Comparison of ENCODE assay signal across 1 cellular context in the genomic region with DNA sequence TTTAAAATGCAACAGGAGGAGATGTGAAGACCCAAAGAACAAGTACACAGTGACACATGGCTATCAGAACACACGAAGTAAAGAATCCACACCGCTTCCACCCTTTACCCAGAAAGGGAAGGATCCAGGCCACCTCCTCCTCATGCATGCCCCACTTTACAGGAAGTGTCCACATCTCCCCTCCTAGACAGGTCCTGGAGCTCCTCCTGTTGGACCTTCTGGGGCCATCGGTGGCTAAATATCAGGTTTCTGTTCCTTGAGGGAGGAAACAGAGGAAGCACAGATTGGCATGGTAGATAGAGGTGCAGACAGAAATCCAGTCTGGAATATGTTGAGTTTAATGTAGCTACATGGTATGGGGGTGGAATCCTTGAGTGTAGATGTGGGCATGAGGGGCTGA.
TF ChIP-seq lines count a peak whose summit lies in the region.

No MANE protein-coding gene starts in this region.

TF ChIP-seq in HepG2, 621 proteins besides CTCF, POLR2A, EP300 and RAD21 (continues in another document):
- peak; percentile 54; the same call in 1 of the 2 replicates for TF ChIP-seq ELF3 (CRISPR knock-in tag; IDR thresholded peaks at IDR 0.05)
- TF ChIP-seq, protein P1, sequence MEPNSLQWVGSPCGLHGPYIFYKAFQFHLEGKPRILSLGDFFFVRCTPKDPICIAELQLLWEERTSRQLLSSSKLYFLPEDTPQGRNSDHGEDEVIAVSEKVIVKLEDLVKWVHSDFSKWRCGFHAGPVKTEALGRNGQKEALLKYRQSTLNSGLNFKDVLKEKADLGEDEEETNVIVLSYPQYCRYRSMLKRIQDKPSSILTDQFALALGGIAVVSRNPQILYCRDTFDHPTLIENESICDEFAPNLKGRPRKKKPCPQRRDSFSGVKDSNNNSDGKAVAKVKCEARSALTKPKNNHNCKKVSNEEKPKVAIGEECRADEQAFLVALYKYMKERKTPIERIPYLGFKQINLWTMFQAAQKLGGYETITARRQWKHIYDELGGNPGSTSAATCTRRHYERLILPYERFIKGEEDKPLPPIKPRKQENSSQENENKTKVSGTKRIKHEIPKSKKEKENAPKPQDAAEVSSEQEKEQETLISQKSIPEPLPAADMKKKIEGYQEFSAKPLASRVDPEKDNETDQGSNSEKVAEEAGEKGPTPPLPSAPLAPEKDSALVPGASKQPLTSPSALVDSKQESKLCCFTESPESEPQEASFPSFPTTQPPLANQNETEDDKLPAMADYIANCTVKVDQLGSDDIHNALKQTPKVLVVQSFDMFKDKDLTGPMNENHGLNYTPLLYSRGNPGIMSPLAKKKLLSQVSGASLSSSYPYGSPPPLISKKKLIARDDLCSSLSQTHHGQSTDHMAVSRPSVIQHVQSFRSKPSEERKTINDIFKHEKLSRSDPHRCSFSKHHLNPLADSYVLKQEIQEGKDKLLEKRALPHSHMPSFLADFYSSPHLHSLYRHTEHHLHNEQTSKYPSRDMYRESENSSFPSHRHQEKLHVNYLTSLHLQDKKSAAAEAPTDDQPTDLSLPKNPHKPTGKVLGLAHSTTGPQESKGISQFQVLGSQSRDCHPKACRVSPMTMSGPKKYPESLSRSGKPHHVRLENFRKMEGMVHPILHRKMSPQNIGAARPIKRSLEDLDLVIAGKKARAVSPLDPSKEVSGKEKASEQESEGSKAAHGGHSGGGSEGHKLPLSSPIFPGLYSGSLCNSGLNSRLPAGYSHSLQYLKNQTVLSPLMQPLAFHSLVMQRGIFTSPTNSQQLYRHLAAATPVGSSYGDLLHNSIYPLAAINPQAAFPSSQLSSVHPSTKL (CRISPR knock-in tag; IDR thresholded peaks at IDR 0.05), result no peak
- TF ChIP-seq MAF1 (CRISPR knock-in tag; IDR thresholded peaks at IDR 0.05; ENCODE audit: borderline replicate concordance), result no peak
- TF ChIP-seq MATR3 (CRISPR knock-in tag; IDR thresholded peaks at IDR 0.05), result no peak
- no peak for TF ChIP-seq EED (CRISPR knock-in tag; IDR thresholded peaks at IDR 0.05)
- no peak for TF ChIP-seq ZNF674 (CRISPR knock-in tag; IDR thresholded peaks at IDR 0.05; ENCODE audit: low read depth)
- no peak for TF ChIP-seq IKZF4 (CRISPR knock-in tag; IDR thresholded peaks at IDR 0.05; ENCODE audit: borderline replicate concordance, low read depth, not compliant biosample characterization)
- no peak for TF ChIP-seq TBP (CRISPR knock-in tag; IDR thresholded peaks at IDR 0.05)
- TF ChIP-seq ZNF891 (CRISPR knock-in tag; IDR thresholded peaks at IDR 0.05), result no peak
- TF ChIP-seq FOXK1 (CRISPR knock-in tag; IDR thresholded peaks at IDR 0.05; ENCODE audit: borderline replicate concordance, low read depth), result no peak
- TF ChIP-seq, protein P2, sequence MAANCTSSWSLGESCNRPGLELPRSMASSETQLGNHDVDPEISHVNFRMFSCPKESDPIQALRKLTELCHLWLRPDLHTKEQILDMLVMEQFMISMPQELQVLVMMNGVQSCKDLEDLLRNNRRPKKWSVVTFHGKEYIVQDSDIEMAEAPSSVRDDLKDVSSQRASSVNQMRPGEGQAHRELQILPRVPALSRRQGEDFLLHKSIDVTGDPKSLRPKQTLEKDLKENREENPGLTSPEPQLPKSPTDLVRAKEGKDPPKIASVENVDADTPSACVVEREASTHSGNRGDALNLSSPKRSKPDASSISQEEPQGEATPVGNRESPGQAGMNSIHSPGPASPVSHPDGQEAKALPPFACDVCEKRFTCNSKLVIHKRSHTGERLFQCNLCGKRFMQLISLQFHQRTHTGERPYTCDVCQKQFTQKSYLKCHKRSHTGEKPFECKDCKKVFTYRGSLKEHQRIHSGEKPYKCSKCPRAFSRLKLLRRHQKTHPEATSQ (CRISPR knock-in tag; IDR thresholded peaks at IDR 0.05; ENCODE audit: borderline replicate concordance), result 0 out of 2 replicates have a peak, but pooled peaks have one; percentile 32
- TF ChIP-seq ZNF101 (CRISPR knock-in tag; IDR thresholded peaks at IDR 0.05; ENCODE audit: borderline replicate concordance, low read depth), result no peak
- TF ChIP-seq ZNF317 (CRISPR knock-in tag; IDR thresholded peaks at IDR 0.05), result no peak
- TF ChIP-seq, protein P3, sequence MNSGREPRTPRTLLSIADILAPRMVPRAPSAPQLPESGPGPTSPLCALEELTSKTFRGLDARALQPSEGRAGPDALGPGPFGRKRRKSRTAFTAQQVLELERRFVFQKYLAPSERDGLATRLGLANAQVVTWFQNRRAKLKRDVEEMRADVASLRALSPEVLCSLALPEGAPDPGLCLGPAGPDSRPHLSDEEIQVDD (CRISPR knock-in tag; IDR thresholded peaks at IDR 0.05; ENCODE audit: borderline replicate concordance), result no peak
- TF ChIP-seq XRCC5 (optimal IDR thresholded peaks at IDR 0.05; ENCODE audit: low read length), result no peak
- TF ChIP-seq, protein P4, sequence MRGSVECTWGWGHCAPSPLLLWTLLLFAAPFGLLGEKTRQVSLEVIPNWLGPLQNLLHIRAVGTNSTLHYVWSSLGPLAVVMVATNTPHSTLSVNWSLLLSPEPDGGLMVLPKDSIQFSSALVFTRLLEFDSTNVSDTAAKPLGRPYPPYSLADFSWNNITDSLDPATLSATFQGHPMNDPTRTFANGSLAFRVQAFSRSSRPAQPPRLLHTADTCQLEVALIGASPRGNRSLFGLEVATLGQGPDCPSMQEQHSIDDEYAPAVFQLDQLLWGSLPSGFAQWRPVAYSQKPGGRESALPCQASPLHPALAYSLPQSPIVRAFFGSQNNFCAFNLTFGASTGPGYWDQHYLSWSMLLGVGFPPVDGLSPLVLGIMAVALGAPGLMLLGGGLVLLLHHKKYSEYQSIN (CRISPR knock-in tag; IDR thresholded peaks at IDR 0.05; ENCODE audit: borderline replicate concordance), result no peak
- TF ChIP-seq RFX1 (IDR thresholded peaks at IDR 0.05), result no peak
- TF ChIP-seq ZNF7 (CRISPR knock-in tag; IDR thresholded peaks at IDR 0.05), result no peak
- TF ChIP-seq FOXO1 (CRISPR knock-in tag; IDR thresholded peaks at IDR 0.05), result no peak
- peak; percentile 75 for TF ChIP-seq STAG1 (CRISPR knock-in tag; IDR thresholded peaks at IDR 0.05)
- TF ChIP-seq ZBTB7A (CRISPR knock-in tag; IDR thresholded peaks at IDR 0.05), result no peak
- TF ChIP-seq SNRNP70 (IDR thresholded peaks at IDR 0.05; ENCODE audit: low read depth, low read length), result no peak
- no peak for TF ChIP-seq ZNF484 (CRISPR knock-in tag; IDR thresholded peaks at IDR 0.05; ENCODE audit: borderline replicate concordance, low read depth)
- TF ChIP-seq NFE2L2 (IDR thresholded peaks at IDR 0.05; ENCODE audit: low read length), result no peak
- TF ChIP-seq, protein P5, sequence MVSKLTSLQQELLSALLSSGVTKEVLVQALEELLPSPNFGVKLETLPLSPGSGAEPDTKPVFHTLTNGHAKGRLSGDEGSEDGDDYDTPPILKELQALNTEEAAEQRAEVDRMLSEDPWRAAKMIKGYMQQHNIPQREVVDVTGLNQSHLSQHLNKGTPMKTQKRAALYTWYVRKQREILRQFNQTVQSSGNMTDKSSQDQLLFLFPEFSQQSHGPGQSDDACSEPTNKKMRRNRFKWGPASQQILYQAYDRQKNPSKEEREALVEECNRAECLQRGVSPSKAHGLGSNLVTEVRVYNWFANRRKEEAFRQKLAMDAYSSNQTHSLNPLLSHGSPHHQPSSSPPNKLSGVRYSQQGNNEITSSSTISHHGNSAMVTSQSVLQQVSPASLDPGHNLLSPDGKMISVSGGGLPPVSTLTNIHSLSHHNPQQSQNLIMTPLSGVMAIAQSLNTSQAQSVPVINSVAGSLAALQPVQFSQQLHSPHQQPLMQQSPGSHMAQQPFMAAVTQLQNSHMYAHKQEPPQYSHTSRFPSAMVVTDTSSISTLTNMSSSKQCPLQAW (CRISPR knock-in tag; IDR thresholded peaks at IDR 0.05), result no peak
- TF ChIP-seq NR2F6 (IDR thresholded peaks at IDR 0.05), result no peak
- no peak for TF ChIP-seq NR2F6 (CRISPR knock-in tag; IDR thresholded peaks at IDR 0.05)
- TF ChIP-seq, protein P6, sequence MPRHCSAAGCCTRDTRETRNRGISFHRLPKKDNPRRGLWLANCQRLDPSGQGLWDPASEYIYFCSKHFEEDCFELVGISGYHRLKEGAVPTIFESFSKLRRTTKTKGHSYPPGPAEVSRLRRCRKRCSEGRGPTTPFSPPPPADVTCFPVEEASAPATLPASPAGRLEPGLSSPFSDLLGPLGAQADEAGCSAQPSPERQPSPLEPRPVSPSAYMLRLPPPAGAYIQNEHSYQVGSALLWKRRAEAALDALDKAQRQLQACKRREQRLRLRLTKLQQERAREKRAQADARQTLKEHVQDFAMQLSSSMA (CRISPR knock-in tag; IDR thresholded peaks at IDR 0.05), result no peak
- no peak for TF ChIP-seq ZNF720 (CRISPR knock-in tag; IDR thresholded peaks at IDR 0.05)
- peak; percentile 39; the same call in 1 of the 2 replicates for TF ChIP-seq YEATS2 (CRISPR knock-in tag; IDR thresholded peaks at IDR 0.05; ENCODE audit: borderline replicate concordance)
- TF ChIP-seq MAZ (IDR thresholded peaks at IDR 0.05; ENCODE audit: borderline replicate concordance, low read depth, low read length), result no peak
- no peak for TF ChIP-seq MAZ (CRISPR knock-in tag; IDR thresholded peaks at IDR 0.05; ENCODE audit: low read depth)
- no peak for TF ChIP-seq ATAD3A (CRISPR knock-in tag; IDR thresholded peaks at IDR 0.05)
- TF ChIP-seq, protein P7, sequence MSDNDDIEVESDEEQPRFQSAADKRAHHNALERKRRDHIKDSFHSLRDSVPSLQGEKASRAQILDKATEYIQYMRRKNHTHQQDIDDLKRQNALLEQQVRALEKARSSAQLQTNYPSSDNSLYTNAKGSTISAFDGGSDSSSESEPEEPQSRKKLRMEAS (IDR thresholded peaks at IDR 0.05), result 0 out of 2 replicates have a peak, but pooled peaks have one; percentile 15
- TF ChIP-seq, protein P8, sequence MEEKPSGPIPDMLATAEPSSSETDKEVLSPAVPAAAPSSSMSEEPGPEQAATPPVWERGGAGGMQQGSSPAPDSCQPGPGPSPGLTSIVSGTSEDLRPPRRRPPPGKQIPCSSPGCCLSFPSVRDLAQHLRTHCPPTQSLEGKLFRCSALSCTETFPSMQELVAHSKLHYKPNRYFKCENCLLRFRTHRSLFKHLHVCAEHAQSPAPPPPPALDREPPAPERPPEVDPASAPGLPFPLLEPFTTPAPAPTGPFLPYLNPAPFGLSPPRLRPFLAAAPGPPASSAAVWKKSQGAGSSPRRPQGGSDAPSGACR (CRISPR knock-in tag; IDR thresholded peaks at IDR 0.05), result no peak
- TF ChIP-seq, protein P9, sequence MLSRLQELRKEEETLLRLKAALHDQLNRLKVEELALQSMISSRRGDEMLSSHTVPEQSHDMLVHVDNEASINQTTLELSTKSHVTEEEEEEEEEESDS (CRISPR knock-in tag; IDR thresholded peaks at IDR 0.05; ENCODE audit: borderline replicate concordance), result no peak
- TF ChIP-seq ETV5 (CRISPR knock-in tag; IDR thresholded peaks at IDR 0.05; ENCODE audit: borderline replicate concordance), result peak; percentile 55; the same call in 1 of the 2 replicates
- no peak for TF ChIP-seq ZNF883 (CRISPR knock-in tag; IDR thresholded peaks at IDR 0.05; ENCODE audit: not compliant biosample characterization)
- TF ChIP-seq ZNF816 (CRISPR knock-in tag; IDR thresholded peaks at IDR 0.05; ENCODE audit: borderline replicate concordance), result no peak
- no peak for TF ChIP-seq FIP1L1 (IDR thresholded peaks at IDR 0.05; ENCODE audit: borderline replicate concordance, insufficient read depth, low read depth, low read length)
- TF ChIP-seq ZNF547 (CRISPR knock-in tag; IDR thresholded peaks at IDR 0.05), result no peak
- TF ChIP-seq, protein P10, sequence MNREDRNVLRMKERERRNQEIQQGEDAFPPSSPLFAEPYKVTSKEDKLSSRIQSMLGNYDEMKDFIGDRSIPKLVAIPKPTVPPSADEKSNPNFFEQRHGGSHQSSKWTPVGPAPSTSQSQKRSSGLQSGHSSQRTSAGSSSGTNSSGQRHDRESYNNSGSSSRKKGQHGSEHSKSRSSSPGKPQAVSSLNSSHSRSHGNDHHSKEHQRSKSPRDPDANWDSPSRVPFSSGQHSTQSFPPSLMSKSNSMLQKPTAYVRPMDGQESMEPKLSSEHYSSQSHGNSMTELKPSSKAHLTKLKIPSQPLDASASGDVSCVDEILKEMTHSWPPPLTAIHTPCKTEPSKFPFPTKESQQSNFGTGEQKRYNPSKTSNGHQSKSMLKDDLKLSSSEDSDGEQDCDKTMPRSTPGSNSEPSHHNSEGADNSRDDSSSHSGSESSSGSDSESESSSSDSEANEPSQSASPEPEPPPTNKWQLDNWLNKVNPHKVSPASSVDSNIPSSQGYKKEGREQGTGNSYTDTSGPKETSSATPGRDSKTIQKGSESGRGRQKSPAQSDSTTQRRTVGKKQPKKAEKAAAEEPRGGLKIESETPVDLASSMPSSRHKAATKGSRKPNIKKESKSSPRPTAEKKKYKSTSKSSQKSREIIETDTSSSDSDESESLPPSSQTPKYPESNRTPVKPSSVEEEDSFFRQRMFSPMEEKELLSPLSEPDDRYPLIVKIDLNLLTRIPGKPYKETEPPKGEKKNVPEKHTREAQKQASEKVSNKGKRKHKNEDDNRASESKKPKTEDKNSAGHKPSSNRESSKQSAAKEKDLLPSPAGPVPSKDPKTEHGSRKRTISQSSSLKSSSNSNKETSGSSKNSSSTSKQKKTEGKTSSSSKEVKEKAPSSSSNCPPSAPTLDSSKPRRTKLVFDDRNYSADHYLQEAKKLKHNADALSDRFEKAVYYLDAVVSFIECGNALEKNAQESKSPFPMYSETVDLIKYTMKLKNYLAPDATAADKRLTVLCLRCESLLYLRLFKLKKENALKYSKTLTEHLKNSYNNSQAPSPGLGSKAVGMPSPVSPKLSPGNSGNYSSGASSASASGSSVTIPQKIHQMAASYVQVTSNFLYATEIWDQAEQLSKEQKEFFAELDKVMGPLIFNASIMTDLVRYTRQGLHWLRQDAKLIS (CRISPR knock-in tag; IDR thresholded peaks at IDR 0.05), result no peak
- TF ChIP-seq, protein P11, sequence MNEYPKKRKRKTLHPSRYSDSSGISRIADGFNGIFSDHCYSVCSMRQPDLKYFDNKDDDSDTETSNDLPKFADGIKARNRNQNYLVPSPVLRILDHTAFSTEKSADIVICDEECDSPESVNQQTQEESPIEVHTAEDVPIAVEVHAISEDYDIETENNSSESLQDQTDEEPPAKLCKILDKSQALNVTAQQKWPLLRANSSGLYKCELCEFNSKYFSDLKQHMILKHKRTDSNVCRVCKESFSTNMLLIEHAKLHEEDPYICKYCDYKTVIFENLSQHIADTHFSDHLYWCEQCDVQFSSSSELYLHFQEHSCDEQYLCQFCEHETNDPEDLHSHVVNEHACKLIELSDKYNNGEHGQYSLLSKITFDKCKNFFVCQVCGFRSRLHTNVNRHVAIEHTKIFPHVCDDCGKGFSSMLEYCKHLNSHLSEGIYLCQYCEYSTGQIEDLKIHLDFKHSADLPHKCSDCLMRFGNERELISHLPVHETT (CRISPR knock-in tag; conservative IDR thresholded peaks at IDR 0.05), result no peak
- TF ChIP-seq ZSCAN22 (CRISPR knock-in tag; IDR thresholded peaks at IDR 0.05), result no peak
- TF ChIP-seq SMC3 (IDR thresholded peaks at IDR 0.05; ENCODE audit: low read length), result peak; percentile 80
- TF ChIP-seq ZNF737 (CRISPR knock-in tag; IDR thresholded peaks at IDR 0.05; ENCODE audit: borderline replicate concordance), result no peak
- TF ChIP-seq ZNF501 (CRISPR knock-in tag; IDR thresholded peaks at IDR 0.05), result no peak
- TF ChIP-seq, protein P12, sequence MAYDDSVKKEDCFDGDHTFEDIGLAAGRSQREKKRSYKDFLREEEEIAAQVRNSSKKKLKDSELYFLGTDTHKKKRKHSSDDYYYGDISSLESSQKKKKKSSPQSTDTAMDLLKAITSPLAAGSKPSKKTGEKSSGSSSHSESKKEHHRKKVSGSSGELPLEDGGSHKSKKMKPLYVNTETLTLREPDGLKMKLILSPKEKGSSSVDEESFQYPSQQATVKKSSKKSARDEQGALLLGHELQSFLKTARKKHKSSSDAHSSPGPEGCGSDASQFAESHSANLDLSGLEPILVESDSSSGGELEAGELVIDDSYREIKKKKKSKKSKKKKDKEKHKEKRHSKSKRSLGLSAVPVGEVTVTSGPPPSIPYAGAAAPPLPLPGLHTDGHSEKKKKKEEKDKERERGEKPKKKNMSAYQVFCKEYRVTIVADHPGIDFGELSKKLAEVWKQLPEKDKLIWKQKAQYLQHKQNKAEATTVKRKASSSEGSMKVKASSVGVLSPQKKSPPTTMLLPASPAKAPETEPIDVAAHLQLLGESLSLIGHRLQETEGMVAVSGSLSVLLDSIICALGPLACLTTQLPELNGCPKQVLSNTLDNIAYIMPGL (CRISPR knock-in tag; IDR thresholded peaks at IDR 0.05; ENCODE audit: borderline replicate concordance in 1 of 2, low read depth in 1 of 2), result peak in 1 of 2 experiments; percentile 23; a peak in 1 of 4 replicates
